ENCODE assay signal across 8 cellular contexts in the genomic region with DNA sequence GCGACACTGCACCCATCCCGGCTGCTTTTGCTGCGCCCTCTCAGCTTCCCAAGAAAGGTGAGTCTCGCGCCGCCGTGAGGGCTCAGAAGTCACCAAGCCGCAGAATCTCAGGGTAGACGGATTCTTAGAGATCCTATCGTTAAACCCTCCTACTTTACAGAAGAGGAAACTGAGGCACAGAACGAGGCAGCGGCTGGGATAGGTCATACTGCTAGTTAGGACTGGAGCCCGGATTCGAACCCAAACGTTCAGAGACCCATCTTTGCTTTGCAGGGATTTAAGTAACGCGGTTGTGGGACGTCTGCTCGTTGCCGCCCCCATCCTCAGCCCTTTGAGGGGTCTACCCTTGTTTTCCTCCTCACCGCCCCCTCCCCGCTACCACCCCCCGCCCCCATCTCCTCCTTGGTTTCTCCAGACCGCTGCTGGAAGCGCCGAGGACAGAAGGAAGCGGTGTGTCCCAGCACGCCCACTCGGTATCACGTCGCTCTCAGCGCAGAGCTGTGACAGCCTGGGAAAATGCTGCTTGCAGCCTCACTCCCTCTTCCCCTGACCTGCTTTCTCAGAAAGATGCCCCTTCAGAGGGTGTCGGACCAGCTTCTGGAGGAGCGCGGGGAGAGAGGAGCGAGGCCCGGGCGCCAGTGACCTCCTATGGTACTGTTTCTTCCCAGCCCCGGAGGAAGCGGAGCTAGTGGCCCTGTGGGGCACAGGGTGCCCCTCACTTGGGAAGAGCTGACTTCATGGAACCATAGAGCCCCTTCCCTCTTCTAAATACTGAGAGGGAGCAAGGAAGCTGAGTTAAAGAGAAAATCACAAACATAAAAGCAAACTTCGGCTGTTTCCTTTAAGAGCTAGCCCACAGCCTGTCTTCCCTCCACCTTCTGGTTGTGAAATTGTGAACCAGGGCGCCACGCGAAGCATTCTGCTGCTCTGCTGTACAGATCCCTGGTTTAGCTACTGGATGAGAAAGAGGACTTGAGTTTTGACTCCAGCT. TPM values are rescaled to one million over a fixed set of nuclear protein-coding genes. Genes with fewer than 3 reads are reported as not detected.
DNase-seq lines count a peak whose midpoint lies in the region; ATAC-seq and TF ChIP-seq lines count a peak whose summit lies in the region.

No MANE protein-coding gene starts in this region.

- H2BK120ac ChIP-seq in trophoblast cell (ENCODE audit: insufficient read depth, low read length, poor library complexity): no peak overlapping the region

- no peak overlapping the region for H2BK12ac ChIP-seq in trophoblast cell (ENCODE audit: low read length)

- no CpG with 5 or more reads among the region's 44 CpGs for WGBS in trophoblast cell (ENCODE audit: extremely low coverage, insufficient coverage, insufficient read length)

- no peaks in the 10 kb centered on the region for H3K79me1 ChIP-seq in trophoblast cell (ENCODE audit: low read length)

- H4K91ac ChIP-seq in trophoblast cell (ENCODE audit: low read depth, low read length): no peak overlapping the region

- peak overlapping the region; percentile 55 for H4K8ac ChIP-seq in trophoblast cell (ENCODE audit: low read depth, low read length)

- H3K4me1 ChIP-seq in right atrium auricular region (peaks cover 0 to 7% of the 10 kb centered on the region in 2 donors), trophoblast cell (ENCODE audit: control insufficient read depth in 1 of 2, insufficient read depth in 2 of 2, low read length in 2 of 2) (peaks cover 0 to 2% of the 10 kb centered on the region in 2 experiments)

- peak overlapping the region; percentile 31 for H4K12ac ChIP-seq in trophoblast cell (ENCODE audit: low read depth, low read length)

- H3K36me3 ChIP-seq in right atrium auricular region: no peaks in the 10 kb centered on the region
- H3K36me3 ChIP-seq in trophoblast cell (ENCODE audit: control insufficient read depth in 1 of 2, insufficient read depth in 2 of 2, low read length in 2 of 2): no peaks in the 10 kb centered on the region

- no peak for TF ChIP-seq CTCF in right atrium auricular region (IDR thresholded peaks at IDR 0.05)

- no peak overlapping the region for H2BK5ac ChIP-seq in trophoblast cell (ENCODE audit: low read depth, low read length, poor library complexity)

- no peaks in the 10 kb centered on the region for H3K9me3 ChIP-seq in right atrium auricular region
- peaks cover 3% of the 10 kb centered on the region for H3K9me3 ChIP-seq in trophoblast cell (ENCODE audit: insufficient read depth, low read depth, low read length)

- H3K4me3 ChIP-seq in right atrium auricular region (peak overlapping the region; percentile 75 to 88), trophoblast cell (ENCODE audit: low read depth, low read length) (peak overlapping the region; percentile 86)

- peak; percentile 63 for DNase-seq in EH (ENCODE audit: low read depth)
- peak in 41 of 58 donors; percentile 5 to 64 (median 33) for DNase-seq in anterior cingulate cortex (lab: John Stamatoyannopoulos, UW)
- DNase-seq in right atrium auricular region (ENCODE audit: low spot score): peak; percentile 69
- DNase-seq in trophoblast cell: peak; percentile 35 to 63

- H3K18ac ChIP-seq in trophoblast cell (ENCODE audit: low read length): no peak overlapping the region

- ATAC-seq in HG02759 (IDR thresholded peaks at IDR 0.05; ENCODE audit: unreplicated experiment) (peak; percentile 25), SK-N-SH treated with all-trans-retinoic acid at 6 μM for 48 hours (peak; percentile 65), HG02623 (IDR thresholded peaks at IDR 0.05; ENCODE audit: unreplicated experiment) (no peak), GM21825 (IDR thresholded peaks at IDR 0.05; ENCODE audit: unreplicated experiment) (no peak)

- peak overlapping the region; percentile 45 for H3K9ac ChIP-seq in trophoblast cell (ENCODE audit: low read length)

- H3K4me2 ChIP-seq in trophoblast cell (ENCODE audit: low read length): peak overlapping the region; percentile 78

- H3K79me2 ChIP-seq in trophoblast cell (ENCODE audit: control insufficient read depth, insufficient read depth, low read length, poor library complexity): no peaks in the 10 kb centered on the region

- H3K27me3 ChIP-seq in right atrium auricular region (peaks cover 0 to 2% of the 10 kb centered on the region in 2 donors), trophoblast cell (ENCODE audit: insufficient read depth, low read length) (no peaks in the 10 kb centered on the region)

- H2AFZ ChIP-seq in trophoblast cell (ENCODE audit: insufficient read depth, low read length, poor library complexity): peak overlapping the region; percentile 89

- H3K23ac ChIP-seq in trophoblast cell (ENCODE audit: low read length): no peak overlapping the region

- no peak overlapping the region for H3K4ac ChIP-seq in trophoblast cell (ENCODE audit: low read depth, low read length)

- H3K14ac ChIP-seq in trophoblast cell (ENCODE audit: low read length): peak overlapping the region; percentile 38

- H3K27ac ChIP-seq in right atrium auricular region: peak overlapping the region; percentile 78 to 87
- no peak overlapping the region for H3K27ac ChIP-seq in trophoblast cell (ENCODE audit: low read depth, low read length)

- H2AK5ac ChIP-seq in trophoblast cell (ENCODE audit: low read length): no peak overlapping the region

TF ChIP-seq in SK-N-SH treated with all-trans-retinoic acid at 6 μM for 48 hours, 23 proteins besides CTCF, POLR2A, EP300 and RAD21:
- TF ChIP-seq ISL1 (CRISPR knock-in tag; IDR thresholded peaks at IDR 0.05) (no peak), OSR1 (CRISPR knock-in tag; IDR thresholded peaks at IDR 0.05) (no peak), ZFP3 (CRISPR knock-in tag; IDR thresholded peaks at IDR 0.05) (no peak), TOX (CRISPR knock-in tag; IDR thresholded peaks at IDR 0.05; ENCODE audit: borderline replicate concordance) (no peak), ZNF8 (CRISPR knock-in tag; IDR thresholded peaks at IDR 0.05) (no peak), ZFP30 (CRISPR knock-in tag; IDR thresholded peaks at IDR 0.05) (no peak), ESRRG (CRISPR knock-in tag; IDR thresholded peaks at IDR 0.05) (no peak), ZNF565 (CRISPR knock-in tag; conservative IDR thresholded peaks at IDR 0.05; ENCODE audit: low read depth) (no peak), CSDC2 (CRISPR knock-in tag; IDR thresholded peaks at IDR 0.05) (no peak), GLIS3 (CRISPR knock-in tag; IDR thresholded peaks at IDR 0.05) (no peak), SNAI2 (CRISPR knock-in tag; IDR thresholded peaks at IDR 0.05) (no peak), BACH2 (CRISPR knock-in tag; IDR thresholded peaks at IDR 0.05; ENCODE audit: borderline replicate concordance) (no peak)
- TF ChIP-seq, protein P1, sequence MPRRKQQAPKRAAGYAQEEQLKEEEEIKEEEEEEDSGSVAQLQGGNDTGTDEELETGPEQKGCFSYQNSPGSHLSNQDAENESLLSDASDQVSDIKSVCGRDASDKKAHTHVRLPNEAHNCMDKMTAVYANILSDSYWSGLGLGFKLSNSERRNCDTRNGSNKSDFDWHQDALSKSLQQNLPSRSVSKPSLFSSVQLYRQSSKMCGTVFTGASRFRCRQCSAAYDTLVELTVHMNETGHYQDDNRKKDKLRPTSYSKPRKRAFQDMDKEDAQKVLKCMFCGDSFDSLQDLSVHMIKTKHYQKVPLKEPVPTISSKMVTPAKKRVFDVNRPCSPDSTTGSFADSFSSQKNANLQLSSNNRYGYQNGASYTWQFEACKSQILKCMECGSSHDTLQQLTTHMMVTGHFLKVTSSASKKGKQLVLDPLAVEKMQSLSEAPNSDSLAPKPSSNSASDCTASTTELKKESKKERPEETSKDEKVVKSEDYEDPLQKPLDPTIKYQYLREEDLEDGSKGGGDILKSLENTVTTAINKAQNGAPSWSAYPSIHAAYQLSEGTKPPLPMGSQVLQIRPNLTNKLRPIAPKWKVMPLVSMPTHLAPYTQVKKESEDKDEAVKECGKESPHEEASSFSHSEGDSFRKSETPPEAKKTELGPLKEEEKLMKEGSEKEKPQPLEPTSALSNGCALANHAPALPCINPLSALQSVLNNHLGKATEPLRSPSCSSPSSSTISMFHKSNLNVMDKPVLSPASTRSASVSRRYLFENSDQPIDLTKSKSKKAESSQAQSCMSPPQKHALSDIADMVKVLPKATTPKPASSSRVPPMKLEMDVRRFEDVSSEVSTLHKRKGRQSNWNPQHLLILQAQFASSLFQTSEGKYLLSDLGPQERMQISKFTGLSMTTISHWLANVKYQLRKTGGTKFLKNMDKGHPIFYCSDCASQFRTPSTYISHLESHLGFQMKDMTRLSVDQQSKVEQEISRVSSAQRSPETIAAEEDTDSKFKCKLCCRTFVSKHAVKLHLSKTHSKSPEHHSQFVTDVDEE (CRISPR knock-in tag; IDR thresholded peaks at IDR 0.05): no peak

RNA-seq across cellular contexts. Expression of a gene that starts 0.6 kb away (rescaled TPM):
- 1 to 10 TPM; 3.4 to 6.3 TPM for total RNA-seq in right atrium auricular region
- 13.1 and 15.4 TPM in 2 replicates for polyA plus RNA-seq in trophoblast cell (2013)

Comparison
In these comparisons a context has a peak if more than half of its experiments do, and no peak if none do; other contexts are left out.
1. ATAC-seq: peak in HG02759 (single experiment) and SK-N-SH treated with all-trans-retinoic acid at 6 μM for 48 hours (single experiment); none in HG02623 (single experiment) and GM21825 (single experiment).
2. Peak in every context shown above with its lines, with median percentiles within 50 percentile points of each other: DNase-seq.